In the genomic region with DNA sequence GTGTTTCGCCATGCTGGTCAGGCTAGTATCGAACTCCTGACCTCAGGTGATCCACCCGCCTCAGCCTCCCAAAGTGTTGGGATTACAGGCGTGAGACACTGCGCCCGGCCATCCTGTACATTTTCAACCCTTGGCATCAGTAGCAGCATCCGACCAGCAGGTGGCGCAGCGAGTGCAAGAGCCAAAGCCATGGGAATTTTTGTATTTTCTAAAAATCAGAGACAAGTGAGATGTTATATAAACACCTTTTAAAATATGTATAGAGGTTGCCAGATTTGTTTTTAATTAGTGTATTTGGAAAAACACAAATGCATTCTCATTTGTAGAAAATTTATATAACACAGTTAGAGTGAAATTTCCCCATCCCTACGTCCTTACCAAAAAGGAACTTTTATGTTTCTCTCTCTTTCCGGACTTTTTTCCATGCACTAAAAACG, we compare ENCODE assay signal across 7 cellular contexts. TPM values are rescaled to one million over a fixed set of nuclear protein-coding genes. Genes with fewer than 3 reads are reported as not detected.
DNase-seq lines count a peak whose midpoint lies in the region; ATAC-seq and TF ChIP-seq lines count a peak whose summit lies in the region.

No MANE protein-coding gene starts in this region.

- H3K36me3 ChIP-seq in prostate gland (no peaks in the 10 kb centered on the region), aorta (ENCODE audit: control insufficient read depth in 1 of 2, insufficient read depth in 2 of 2, low read length in 1 of 2) (no peaks in the 10 kb centered on the region)

- TF ChIP-seq CTCF in GM12874 (IDR thresholded peaks at IDR 0.05; ENCODE audit: insufficient read depth, low read depth, low read length): peak; percentile 75
- TF ChIP-seq CTCF in LNCAP (IDR thresholded peaks at IDR 0.05): peak; percentile 89
- TF ChIP-seq CTCF in prostate gland (IDR thresholded peaks at IDR 0.05): peak; percentile 94 to 98 (median 95)

- DNase-seq in SKM-1 (lab: John Stamatoyannopoulos, UW; ENCODE audit: unreplicated experiment) (peak; percentile 60), Right ventricle myocardium inferior (ENCODE audit: missing footprints) (peak; percentile 94), prostate gland (ENCODE audit: low spot score) (peak; percentile 63), aorta (peak; percentile 83 to 95)
- peak; percentile 78 for DNase-seq in activated naive CD4-positive, alpha-beta T cell treated with anti-CD3 and anti-CD28 coated beads, Interleukin-2, amount 50 U/mL, for 16 hours

- whole genome bisulfite sequencing in prostate gland: 24% methylated on average over 12 of the region's 12 CpGs
- WGBS in aorta, 2 donors: 7 to 9% methylated on average over 12 of the region's 12 CpGs

- H3K4me1 ChIP-seq in prostate gland (replicated peaks) (no peaks in the 10 kb centered on the region), aorta (ENCODE audit: control insufficient read depth in 1 of 2, insufficient read depth in 2 of 2, low read length in 2 of 2) (peaks cover 4 to 6% of the 10 kb centered on the region in 2 donors)

- H3K27ac ChIP-seq in prostate gland (no peak overlapping the region), aorta (ENCODE audit: low read depth in 1 of 2, low read length in 2 of 2) (no peak overlapping the region)

- H3K4me3 ChIP-seq in prostate gland (no peak overlapping the region), aorta (ENCODE audit: low read length in 2 of 2) (no peak overlapping the region)

- TF ChIP-seq POLR2A in prostate gland (IDR thresholded peaks at IDR 0.05): no peak

- H3K9me3 ChIP-seq in prostate gland (no peaks in the 10 kb centered on the region), aorta (ENCODE audit: control insufficient read depth, low read length) (no peaks in the 10 kb centered on the region)

- H3K27me3 ChIP-seq in prostate gland (replicated peaks; ENCODE audit: insufficient read depth): no peaks in the 10 kb centered on the region
- no peaks in the 10 kb centered on the region for H3K27me3 ChIP-seq in aorta (ENCODE audit: control insufficient read depth in 1 of 2, insufficient read depth in 2 of 2, low read length in 1 of 2)

- ATAC-seq in Right ventricle myocardium inferior: peak; percentile 58
- ATAC-seq in aorta (ENCODE audit: low FRiP score): peak; percentile 86

- intact Hi-C loops in Right ventricle myocardium inferior (cut with DNase I) (loop anchor here (1.0 to 2.0 kb wide), 3 partner anchors 87 to 195 kb away; no protein-coding TSS in a partner anchor), prostate gland (cut with DNase I) (loop anchor here (1.0 to 10.0 kb wide), 2 partner anchors 87 to 154 kb away; no protein-coding TSS in a partner anchor), aorta (cut with DNase I) (loop anchor here (2.0 to 10.0 kb wide), 7 partner anchors 44 to 199 kb away; partner anchors contain the start of gene ACSL3 (in 2 of the 2))

RNA-seq across cellular contexts. Expression of gene MOGAT1, which starts 36.8 kb away (rescaled TPM):
- total RNA-seq in Right ventricle myocardium inferior: 0.38 TPM
- not detected for total RNA-seq in prostate gland
- not detected for total RNA-seq in aorta
- polyA plus RNA-seq in aorta: not detected

RNA-seq across cellular contexts. Expression of gene FARSB, which starts 52.4 kb away (rescaled TPM):
- 19.0 TPM for total RNA-seq in Right ventricle myocardium inferior
- 10 to 100 TPM; 11.9 to 16.2 TPM for total RNA-seq in prostate gland
- total RNA-seq in aorta: 10 to 100 TPM; 12.6 to 14.6 TPM
- polyA plus RNA-seq in aorta: 10 to 100 TPM in 1 of 2 donors, 1 to 10 TPM in 1; 8.4 to 11.4 TPM
